In the genomic region with DNA sequence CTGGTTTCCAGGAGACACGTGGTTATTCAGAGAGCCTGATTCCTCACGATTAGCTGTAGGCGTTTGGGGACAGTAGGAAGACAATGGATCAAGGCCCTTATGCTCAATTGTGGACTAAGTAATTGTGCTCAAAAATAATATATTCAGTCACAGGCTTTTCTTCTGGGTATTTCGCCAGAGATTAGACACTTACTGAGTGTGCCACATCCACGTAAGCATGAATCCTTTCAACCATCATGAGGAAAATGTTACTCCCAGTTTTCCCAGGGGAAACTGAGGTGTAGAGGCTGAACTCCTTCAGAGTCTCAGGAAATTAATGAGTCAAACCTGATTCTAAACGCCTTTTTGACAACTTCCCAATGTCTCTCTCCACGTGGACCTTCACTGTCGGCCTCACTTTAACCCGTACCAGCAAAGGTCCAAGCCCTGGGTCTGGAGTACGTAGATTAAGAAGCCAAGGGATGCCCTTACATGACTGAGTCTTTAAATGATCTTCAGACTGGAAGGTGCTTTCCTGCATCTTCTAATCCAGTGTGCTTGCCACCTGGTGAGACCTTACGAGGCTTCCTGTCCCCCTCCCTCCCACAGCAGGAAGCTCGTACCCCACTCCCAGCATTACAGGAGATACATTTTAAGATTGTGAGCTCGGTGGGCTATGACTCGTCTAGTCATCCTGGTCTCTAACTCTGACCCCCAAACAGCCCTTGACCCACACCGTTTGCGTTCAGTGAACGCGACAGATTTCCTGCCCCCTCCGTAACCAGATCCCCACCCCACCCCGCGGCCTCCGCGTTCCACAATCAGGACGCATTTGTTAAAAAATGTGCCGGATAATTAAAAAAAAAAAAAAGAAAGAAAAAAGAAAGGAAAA, we compare ENCODE assay signal across 1 cellular context.
TF ChIP-seq lines count a peak whose summit lies in the region.

No MANE protein-coding gene starts in this region.

TF ChIP-seq in GM23338, 12 proteins besides CTCF, POLR2A, EP300 and RAD21 (continued from another document):
- no peak for TF ChIP-seq ZNF462 (CRISPR knock-in tag; IDR thresholded peaks at IDR 0.05)
- no peak for TF ChIP-seq ZNF114 (CRISPR knock-in tag; IDR thresholded peaks at IDR 0.05)
- TF ChIP-seq POLR2AphosphoS5 (IDR thresholded peaks at IDR 0.05; ENCODE audit: low read depth), result no peak
- no peak for TF ChIP-seq REST (IDR thresholded peaks at IDR 0.05; ENCODE audit: unreplicated experiment)
- TF ChIP-seq JUNB (IDR thresholded peaks at IDR 0.05; ENCODE audit: unreplicated experiment), result no peak
- TF ChIP-seq EZH2phosphoT487 (IDR thresholded peaks at IDR 0.05; ENCODE audit: unreplicated experiment), result no peak
- no peak for TF ChIP-seq ZNF331 (CRISPR knock-in tag; IDR thresholded peaks at IDR 0.05; ENCODE audit: low read depth)
- no peak for TF ChIP-seq EZH2 (IDR thresholded peaks at IDR 0.05; ENCODE audit: low read depth, unreplicated experiment)
- TF ChIP-seq, protein P1, sequence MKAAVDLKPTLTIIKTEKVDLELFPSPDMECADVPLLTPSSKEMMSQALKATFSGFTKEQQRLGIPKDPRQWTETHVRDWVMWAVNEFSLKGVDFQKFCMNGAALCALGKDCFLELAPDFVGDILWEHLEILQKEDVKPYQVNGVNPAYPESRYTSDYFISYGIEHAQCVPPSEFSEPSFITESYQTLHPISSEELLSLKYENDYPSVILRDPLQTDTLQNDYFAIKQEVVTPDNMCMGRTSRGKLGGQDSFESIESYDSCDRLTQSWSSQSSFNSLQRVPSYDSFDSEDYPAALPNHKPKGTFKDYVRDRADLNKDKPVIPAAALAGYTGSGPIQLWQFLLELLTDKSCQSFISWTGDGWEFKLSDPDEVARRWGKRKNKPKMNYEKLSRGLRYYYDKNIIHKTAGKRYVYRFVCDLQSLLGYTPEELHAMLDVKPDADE (IDR thresholded peaks at IDR 0.05), result no peak
- no peak for TF ChIP-seq CREB1 (CRISPR knock-in tag; IDR thresholded peaks at IDR 0.05; ENCODE audit: low read depth)
TF ChIP-seq in GM23338: peak in this region for 0.
